ENCODE assay signal across 23 cellular contexts in genomic region chr22:43044402-43044801, GRCh38.
"Had no signal": no experiment of that assay in that cellular context is flagged by ENCODE, and none has a peak within 500 bp of the region (broad histone marks: within the 10 kb centered on the region; RNA-seq: fewer than 3 reads in every experiment).

No MANE protein-coding gene starts in this region.

- H3K4me1 Mint-ChIP-seq: endodermal cell, immature natural killer cell had no signal

- H3K4me3 ChIP-seq: colonic mucosa, lung, suprapubic skin, tibial artery, upper lobe of left lung, vagina had no signal

- H3K27me3 ChIP-seq: colonic mucosa, foreskin keratinocyte, neutrophil, suprapubic skin, tibial artery, upper lobe of left lung, vagina had no signal

- H3K4me1 ChIP-seq: colonic mucosa, foreskin keratinocyte, tibial artery, upper lobe of left lung, vagina had no signal

- H3K9me3 Mint-ChIP-seq: endodermal cell; immature natural killer cell; natural killer cell treated with Interleukin-12 subunit alpha and Interleukin-12 subunit beta and Interleukin-15 and Interleukin-18, amount 100 ng/mL, for 72 hours had no signal

- H3K36me3 Mint-ChIP-seq: natural killer cell treated with Interleukin-12 subunit alpha and Interleukin-12 subunit beta and Interleukin-15 and Interleukin-18, amount 100 ng/mL, for 72 hours had no signal

- ATAC-seq: foreskin keratinocyte, left colon, left ventricle myocardium superior, right cardiac atrium had no signal

- H3K27ac Mint-ChIP-seq: endodermal cell, immature natural killer cell had no signal

- H3K27me3 Mint-ChIP-seq: natural killer cell treated with Interleukin-12 subunit alpha and Interleukin-12 subunit beta and Interleukin-15 and Interleukin-18, amount 100 ng/mL, for 72 hours had no signal

- H3K9me3 ChIP-seq: colonic mucosa, neutrophil, suprapubic skin, tibial artery, upper lobe of left lung, vagina had no signal

- DNase-seq: colonic mucosa; effector CD4-positive, alpha-beta T cell; endodermal cell; erythroblast; foreskin keratinocyte; immature natural killer cell; kidney; left colon; left ventricle myocardium superior; mesenchymal stem cell; midbrain; posterior cingulate gyrus; small intestine; stimulated activated CD4-positive, alpha-beta T cell treated with anti-CD3 and anti-CD28 coated beads, Interleukin-2, amount 100 ng/mL, for 48 hours; stimulated activated naive CD4-positive, alpha-beta T cell treated with Interleukin-2 at 50 U/mL for 16 hours; tibial artery; upper lobe of left lung had no signal

- H3K27ac ChIP-seq: colonic mucosa, foreskin keratinocyte, neutrophil, suprapubic skin, tibial artery, upper lobe of left lung, vagina had no signal

- H3K36me3 ChIP-seq: colonic mucosa, neutrophil, suprapubic skin, tibial artery, vagina had no signal

- H3K4me3 Mint-ChIP-seq: endodermal cell; immature natural killer cell; natural killer cell treated with Interleukin-12 subunit alpha and Interleukin-12 subunit beta and Interleukin-15 and Interleukin-18, amount 100 ng/mL, for 72 hours had no signal
